8 cellular contexts compared by ENCODE assay signal in genomic region chr1:233790662-233791371, GRCh38.
DNase-seq lines count a peak whose midpoint lies in the region; TF ChIP-seq lines count a peak whose summit lies in the region.

No MANE protein-coding gene starts in this region.

- H3K4me2 ChIP-seq in H9 (ENCODE audit: insufficient read depth, insufficient read length, low read length), result no peak overlapping the region

- no peak overlapping the region for H3K23ac ChIP-seq in H9 (ENCODE audit: insufficient read length, low read depth, low read length)

- H3K27ac Mint-ChIP-seq in H9, result no peak overlapping the region

- no peak overlapping the region for H3K9ac ChIP-seq in H9 (ENCODE audit: extremely low read depth, insufficient read length, low read length)

- peak; percentile 3 for DNase-seq in activated CD4-positive, CD25-positive, alpha-beta regulatory T cell treated with anti-CD3 and anti-CD28 coated beads, Interleukin-2, amount 50 U/mL, for 16 hours (ENCODE audit: low read depth, low spot score)
- no peak for DNase-seq in activated CD4-positive, CD25-positive, alpha-beta regulatory T cell (lab: John Stamatoyannopoulos, UW)
- peak; percentile 40 for DNase-seq in H9
- DNase-seq in M059J (ENCODE audit: low read depth), result peak; percentile 65
- peak; percentile 69 for DNase-seq in RPMI8226
- peak; percentile 50 for DNase-seq in astrocyte of the spinal cord (ENCODE audit: low read depth, low spot score)
- peak; percentile 30 to 88 for DNase-seq in hippocampal formation (lab: John Stamatoyannopoulos, UW)
- no peak for DNase-seq in sigmoid colon

- H3T11ph ChIP-seq in H9 (ENCODE audit: low read length), result no peak overlapping the region

- H2BK120ac ChIP-seq in H9 (ENCODE audit: low read depth, low read length, poor library complexity, severe bottlenecking), result no peak overlapping the region

- no peak overlapping the region for H3K56ac ChIP-seq in H9 (ENCODE audit: insufficient read length, low read depth, low read length)

- H3K9me3 ChIP-seq in H9 (ENCODE audit: control insufficient read depth, low read depth, low read length) (no peaks in the 10 kb centered on the region), sigmoid colon (no peaks in the 10 kb centered on the region)

- peaks cover 0 to 6% (median 2%) of the 10 kb centered on the region in 3 experiments; a peak in 3 of 7 replicates for H3K36me3 Mint-ChIP-seq in H9 (ENCODE audit: insufficient read depth in 1 of 3, low read depth in 3 of 3)

- no peak overlapping the region for H3K4me3 Mint-ChIP-seq in H9

- no peak overlapping the region for H2BK12ac ChIP-seq in H9 (ENCODE audit: insufficient read length, low read depth, low read length)

- no peak overlapping the region for H2BK5ac ChIP-seq in H9 (ENCODE audit: insufficient read length, low read length)

- no peak overlapping the region for H2AFZ ChIP-seq in H9 (ENCODE audit: low read length)

- H2AK5ac ChIP-seq in H9 (ENCODE audit: insufficient read length, low read length), result no peak overlapping the region

- no peak overlapping the region for H3K4ac ChIP-seq in H9 (ENCODE audit: low read depth, low read length)

- no peaks in the 10 kb centered on the region for H3K79me2 ChIP-seq in H9 (ENCODE audit: insufficient read depth, low read length)

- no peak overlapping the region for H2BK20ac ChIP-seq in H9 (ENCODE audit: low read depth, low read length, poor library complexity, severe bottlenecking)

- intact Hi-C loops in sigmoid colon (cut with DNase I), result loop anchor here (2.0 to 10.0 kb wide), 2 partner anchors 350 to 486 kb away; no protein-coding TSS in a partner anchor

- TF ChIP-seq CTCF in H9 (conservative IDR thresholded peaks at IDR 0.05) (peak; percentile 92), astrocyte of the spinal cord (IDR thresholded peaks at IDR 0.05; ENCODE audit: low read depth, low read length) (peak; percentile 92), sigmoid colon (IDR thresholded peaks at IDR 0.05) (peak; percentile 19 to 81 (median 72))

- H4K91ac ChIP-seq in H9 (ENCODE audit: insufficient read length, low read depth, low read length), result no peak overlapping the region

- H4K5ac ChIP-seq in H9 (ENCODE audit: insufficient read length, low read depth, low read length), result no peak overlapping the region

- H3K27me3 ChIP-seq in H9 (ENCODE audit: insufficient read depth, low read length) (no peaks in the 10 kb centered on the region), sigmoid colon (peaks cover 0 to 5% (median 0%) of the 10 kb centered on the region in 3 donors)

- H3K79me1 ChIP-seq in H9 (ENCODE audit: insufficient read depth, low read depth, low read length, poor library complexity, severe bottlenecking), result no peaks in the 10 kb centered on the region

- in situ Hi-C loops in astrocyte of the spinal cord (cut with HindIII; ENCODE audit: low sequenced_read_pairs), result no loop called here

- TF ChIP-seq POLR2A in sigmoid colon (IDR thresholded peaks at IDR 0.05), result no peak

- H3K4me3 ChIP-seq in astrocyte of the spinal cord (ENCODE audit: low read depth, low read length), result no peak overlapping the region
- H3K4me3 ChIP-seq in sigmoid colon, result no peak overlapping the region

- TF ChIP-seq EP300 in sigmoid colon (IDR thresholded peaks at IDR 0.05), result no peak

- no peaks in the 10 kb centered on the region for H3K4me1 Mint-ChIP-seq in H9

- H3K4me1 ChIP-seq in H9 (ENCODE audit: insufficient read depth, low read length) (no peaks in the 10 kb centered on the region), sigmoid colon (no peaks in the 10 kb centered on the region)

- H3K27ac ChIP-seq in H9 (ENCODE audit: insufficient read length, low read depth, low read length), result no peak overlapping the region
- no peak overlapping the region for H3K27ac ChIP-seq in sigmoid colon

- H4K8ac ChIP-seq in H9 (replicated peaks; ENCODE audit: insufficient read length, low read depth, low read length), result no peak overlapping the region

- no peaks in the 10 kb centered on the region for H4K20me1 ChIP-seq in H9 (ENCODE audit: control insufficient read depth, insufficient read depth, insufficient read length)

- H3K36me3 ChIP-seq in sigmoid colon, result no peaks in the 10 kb centered on the region

- no peaks in the 10 kb centered on the region for H3K27me3 Mint-ChIP-seq in H9 (ENCODE audit: low read depth)

- no peaks in the 10 kb centered on the region for H3K23me2 ChIP-seq in H9 (ENCODE audit: insufficient read length, low read depth, low read length, poor library complexity, severe bottlenecking)

- H2BK15ac ChIP-seq in H9 (ENCODE audit: low read depth, low read length), result no peak overlapping the region

- H3K18ac ChIP-seq in H9 (ENCODE audit: insufficient read length, low read depth, low read length), result no peak overlapping the region

- peaks cover 13 to 15% of the 10 kb centered on the region in 2 experiments for H3K9me3 Mint-ChIP-seq in H9

- WGBS in H9 (ENCODE audit: extremely low coverage, insufficient read length, low lambda C conversion rate), result no CpG with 5 or more reads among the region's 8 CpGs
- WGBS in sigmoid colon, 2 donors, result 35 to 40% methylated on average over 8 of the region's 8 CpGs

- H3K14ac ChIP-seq in H9 (ENCODE audit: insufficient read depth, low read length), result no peak overlapping the region

Comparison
In these comparisons a context has a peak if more than half of its experiments do, and no peak if none do; other contexts are left out.
1. DNase-seq: peak in activated CD4-positive, CD25-positive, alpha-beta regulatory T cell treated with anti-CD3 and anti-CD28 coated beads, Interleukin-2, amount 50 U/mL, for 16 hours (single experiment), H9 (single experiment), M059J (single experiment), RPMI8226 (single experiment), astrocyte of the spinal cord (single experiment) and hippocampal formation (2 of 2); none in activated CD4-positive, CD25-positive, alpha-beta regulatory T cell (0 of 4) and sigmoid colon (single experiment).
2. Peak in every context shown above with its lines, with median percentiles within 50 percentile points of each other: CTCF ChIP-seq.